1 cellular context compared by ENCODE assay signal in genomic region chr14:105282098-105282725, GRCh38.
TF ChIP-seq lines count a peak whose summit lies in the region.

No MANE protein-coding gene starts in this region.

TF ChIP-seq in GM23338, 12 proteins besides CTCF, POLR2A, EP300 and RAD21:
- TF ChIP-seq EZH2phosphoT487 (IDR thresholded peaks at IDR 0.05; ENCODE audit: unreplicated experiment), result no peak
- no peak for TF ChIP-seq NANOG (IDR thresholded peaks at IDR 0.05; ENCODE audit: borderline replicate concordance)
- TF ChIP-seq REST (IDR thresholded peaks at IDR 0.05; ENCODE audit: unreplicated experiment), result no peak
- TF ChIP-seq ZNF331 (CRISPR knock-in tag; IDR thresholded peaks at IDR 0.05; ENCODE audit: low read depth), result no peak
- no peak for TF ChIP-seq ZNF114 (CRISPR knock-in tag; IDR thresholded peaks at IDR 0.05)
- TF ChIP-seq JUNB (IDR thresholded peaks at IDR 0.05; ENCODE audit: unreplicated experiment), result no peak
- no peak for TF ChIP-seq ETS1 (IDR thresholded peaks at IDR 0.05)
- TF ChIP-seq STAT1 (IDR thresholded peaks at IDR 0.05; ENCODE audit: unreplicated experiment), result no peak
- no peak for TF ChIP-seq ZNF462 (CRISPR knock-in tag; IDR thresholded peaks at IDR 0.05)
- no peak for TF ChIP-seq CREB1 (CRISPR knock-in tag; IDR thresholded peaks at IDR 0.05; ENCODE audit: low read depth)
- TF ChIP-seq POLR2AphosphoS5 (IDR thresholded peaks at IDR 0.05; ENCODE audit: low read depth), result no peak
- no peak for TF ChIP-seq EZH2 (IDR thresholded peaks at IDR 0.05; ENCODE audit: low read depth, unreplicated experiment)
TF ChIP-seq in GM23338: peak in this region for 0.
